14 cellular contexts compared by ENCODE assay signal in the genomic region with DNA sequence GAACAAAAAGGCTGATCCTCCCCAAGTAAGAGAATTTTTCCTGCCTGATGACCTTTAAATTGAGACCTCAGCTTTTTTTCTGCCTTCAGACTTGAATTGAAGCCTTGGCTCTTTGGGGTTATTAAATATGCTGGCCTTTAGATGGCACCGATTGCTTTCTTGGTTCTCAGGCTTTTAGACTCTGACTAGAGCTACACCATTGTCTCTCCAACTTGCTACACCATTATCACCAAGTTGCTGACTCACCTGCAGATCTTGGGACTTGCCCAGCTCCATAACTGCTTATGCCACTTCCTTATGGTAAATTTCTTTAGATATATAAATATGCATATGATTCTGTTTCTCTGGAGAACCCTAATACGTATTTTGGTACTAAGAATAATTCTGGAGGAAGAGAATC. TPM values are rescaled to one million over a fixed set of nuclear protein-coding genes. Genes with fewer than 3 reads are reported as not detected.
DNase-seq lines count a peak whose midpoint lies in the region; ATAC-seq and TF ChIP-seq lines count a peak whose summit lies in the region.
"Had no signal": no experiment of that assay in that cellular context is flagged by ENCODE, and none has a peak within 500 bp of the region (broad histone marks: within the 10 kb centered on the region; RNA-seq: fewer than 3 reads in every experiment).

No MANE protein-coding gene starts in this region.

- DNase-seq in GF-D8 (lab: John Stamatoyannopoulos, UW) (peak; percentile 12), OCI-M1 (lab: John Stamatoyannopoulos, UW) (peak; percentile 1), epithelial cell of prostate (ENCODE audit: low read depth, low spot score) (peak; percentile 73), osteoblast (ENCODE audit: insufficient read length, low spot score, missing footprints) (no peak), NCI-H1092 (lab: John Stamatoyannopoulos, UW) (no peak), immature natural killer cell (no peak)
- DNase-seq: activated naive CD4-positive, alpha-beta T cell treated with Interleukin-2 at 50 U/mL for 16 hours; gastrocnemius medialis; GOT3; transverse colon had no signal

- H3K9me3 ChIP-seq in osteoblast (ENCODE audit: low read depth, low read length), result no peaks in the 10 kb centered on the region
- H3K9me3 ChIP-seq: gastrocnemius medialis, transverse colon had no signal

- no peaks in the 10 kb centered on the region for H3K9me3 Mint-ChIP-seq in immature natural killer cell

- ATAC-seq in activated CD4-positive, CD25-positive, alpha-beta regulatory T cell treated with anti-CD3 and anti-CD28 coated beads, Interleukin-2, amount 50 U/mL, for 24 hours, result no peak
- ATAC-seq in HG02759 (IDR thresholded peaks at IDR 0.05; ENCODE audit: unreplicated experiment), result no peak
- ATAC-seq: gastrocnemius medialis had no signal

- no peaks in the 10 kb centered on the region for H4K20me1 ChIP-seq in osteoblast (ENCODE audit: insufficient read depth, low read length)

- H3K4me3 Mint-ChIP-seq in immature natural killer cell, result no peak overlapping the region
- H3K4me3 Mint-ChIP-seq: neural progenitor cell had no signal

- H3K79me2 ChIP-seq in osteoblast (ENCODE audit: insufficient read depth, low read length), result no peaks in the 10 kb centered on the region

- no peaks in the 10 kb centered on the region for H3K27me3 ChIP-seq in osteoblast (ENCODE audit: insufficient read depth, low read length)
- H3K27me3 ChIP-seq: gastrocnemius medialis, neural progenitor cell, transverse colon had no signal

- H2AFZ ChIP-seq in osteoblast (ENCODE audit: low read length), result no peak overlapping the region
- H2AFZ ChIP-seq: neural progenitor cell had no signal

- no peak overlapping the region for H3K4me3 ChIP-seq in osteoblast (ENCODE audit: insufficient read depth, low read length)
- H3K4me3 ChIP-seq: gastrocnemius medialis, neural progenitor cell, transverse colon had no signal

- H3K36me3 Mint-ChIP-seq in immature natural killer cell, result no peaks in the 10 kb centered on the region
- H3K36me3 Mint-ChIP-seq: neural progenitor cell had no signal

- H3K27ac ChIP-seq in epithelial cell of prostate, result no peak overlapping the region
- no peak overlapping the region for H3K27ac ChIP-seq in osteoblast (ENCODE audit: low read depth, low read length)
- H3K27ac ChIP-seq: gastrocnemius medialis, neural progenitor cell, transverse colon had no signal

- no peaks in the 10 kb centered on the region for H3K36me3 ChIP-seq in osteoblast (ENCODE audit: insufficient read depth, low read length)
- H3K36me3 ChIP-seq: gastrocnemius medialis, neural progenitor cell, transverse colon had no signal

- H3K4me1 ChIP-seq in osteoblast (ENCODE audit: insufficient read depth, low read length), result peaks cover 3% of the 10 kb centered on the region
- H3K4me1 ChIP-seq: gastrocnemius medialis, neural progenitor cell, transverse colon had no signal

- TF ChIP-seq CTCF in osteoblast (IDR thresholded peaks at IDR 0.05; ENCODE audit: extremely low read depth, low read depth, low read length), result peak; percentile 22

- H3K27ac Mint-ChIP-seq in immature natural killer cell, result no peak overlapping the region
- H3K27ac Mint-ChIP-seq: neural progenitor cell had no signal

- peaks cover 1 to 11% (median 2%) of the 10 kb centered on the region in 3 donors for H3K27me3 Mint-ChIP-seq in immature natural killer cell (ENCODE audit: low read depth in 3 of 3)

- no peaks in the 10 kb centered on the region for H3K4me1 Mint-ChIP-seq in immature natural killer cell

- no peak overlapping the region for H3K4me2 ChIP-seq in osteoblast (ENCODE audit: insufficient read depth, low read length)
- H3K4me2 ChIP-seq: neural progenitor cell had no signal

RNA-seq across cellular contexts. Expression of gene ABCA13, which starts 3.1 kb away (rescaled TPM):
- total RNA-seq in osteoblast, result 3.6 and 4.4 TPM in 2 replicates
- polyA plus RNA-seq in immature natural killer cell, result not detected
- total RNA-seq: activated CD8-positive, alpha-beta memory T cell treated with anti-CD3 and anti-CD28 coated beads for 36 hours had no signal

Comparison
In these comparisons a context has a peak if more than half of its experiments do, and no peak if none do; other contexts are left out.
1. DNase-seq: peak in GF-D8 (single experiment), OCI-M1 (single experiment) and epithelial cell of prostate (single experiment); none in osteoblast (single experiment), NCI-H1092 (single experiment) and immature natural killer cell (0 of 3).